Comparison of ENCODE assay signal across 8 cellular contexts in the genomic region with DNA sequence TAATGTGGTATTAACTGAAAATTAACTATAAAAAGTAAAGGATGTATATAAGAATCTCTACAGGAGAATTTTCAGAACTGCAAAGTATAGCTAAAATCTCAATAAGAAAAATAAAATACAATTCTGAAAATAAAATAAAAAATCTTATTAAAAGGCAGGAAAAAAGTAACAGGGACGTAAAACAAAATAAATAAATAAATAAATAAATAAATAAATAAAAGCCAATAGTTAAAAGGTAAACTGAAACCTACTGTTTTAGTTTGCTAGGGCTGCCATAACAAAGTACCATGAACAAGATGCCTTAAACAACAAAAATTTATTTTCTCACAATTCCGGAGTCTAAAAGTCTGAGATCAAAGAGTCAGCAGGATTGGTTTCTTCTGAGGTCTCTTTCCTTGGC.
"Had no signal": no experiment of that assay in that cellular context is flagged by ENCODE, and none has a peak within 500 bp of the region (broad histone marks: within the 10 kb centered on the region; RNA-seq: fewer than 3 reads in every experiment).

No MANE protein-coding gene starts in this region.

- FAIRE-seq: HTR-8/SVneo, K562 had no signal

- H3K4me3 ChIP-seq: GM23248, HAP-1, K562 had no signal

- H3K4me1 ChIP-seq: HAP-1 had no signal

- H3K9ac ChIP-seq: GM23248 had no signal

- H3K27ac ChIP-seq: GM23248 had no signal

- ATAC-seq: HCT116, K562 had no signal

- DNase-seq: GM23248, GOT3, H7, IMR-90 had no signal

- H3K36me3 ChIP-seq: HAP-1 had no signal

- H3K9me3 ChIP-seq: HAP-1 had no signal
